Comparison of ENCODE assay signal across 19 cellular contexts in genomic region chr12:106144847-106145246, GRCh38. TPM values are rescaled to one million over a fixed set of nuclear protein-coding genes. Genes with fewer than 3 reads are reported as not detected.
DNase-seq lines count a peak whose midpoint lies in the region; TF ChIP-seq lines count a peak whose summit lies in the region.
"Had no signal": no experiment of that assay in that cellular context is flagged by ENCODE, and none has a peak within 500 bp of the region (broad histone marks: within the 10 kb centered on the region; RNA-seq: fewer than 3 reads in every experiment).

No MANE protein-coding gene starts in this region.

- peaks cover 10% of the 10 kb centered on the region for H3K27me3 Mint-ChIP-seq in type B pancreatic cell

- TF ChIP-seq CTCF in AG10803 (conservative IDR thresholded peaks at IDR 0.05; ENCODE audit: low read length) = no peak
- TF ChIP-seq CTCF in GM20000 (IDR thresholded peaks at IDR 0.05; ENCODE audit: extremely low read depth, missing control alignments) = no peak
- no peak for TF ChIP-seq CTCF in type B pancreatic cell (conservative IDR thresholded peaks at IDR 0.05)

- H3K36me3 Mint-ChIP-seq in type B pancreatic cell = peaks cover 5% of the 10 kb centered on the region

- no peak overlapping the region for H3K4me3 Mint-ChIP-seq in type B pancreatic cell
- H3K4me3 Mint-ChIP-seq: naive thymus-derived CD8-positive, alpha-beta T cell had no signal

- H3K4me1 Mint-ChIP-seq in type B pancreatic cell (ENCODE audit: unreplicated experiment) = peaks cover 36% of the 10 kb centered on the region

- no peak overlapping the region for H3K27ac Mint-ChIP-seq in type B pancreatic cell
- H3K27ac Mint-ChIP-seq: naive thymus-derived CD8-positive, alpha-beta T cell had no signal

- H3K9me3 Mint-ChIP-seq in type B pancreatic cell = no peaks in the 10 kb centered on the region

- H3K4me3 ChIP-seq in AG10803 (ENCODE audit: low read length) = no peak overlapping the region
- H3K4me3 ChIP-seq: BLaER1, breast epithelium, left lung, SK-N-MC, upper lobe of right lung had no signal

- DNase-seq in AG10803 (ENCODE audit: low read depth) (peak; percentile 36), GM20000 (ENCODE audit: low spot score) (peak; percentile 59), amniotic epithelial cell (ENCODE audit: low read depth) (peak; percentile 55), kidney tubule cell (ENCODE audit: low spot score) (peak; percentile 46), type B pancreatic cell (ENCODE audit: extremely low spot score, unreplicated experiment) (no peak), NCI-H146 (lab: John Stamatoyannopoulos, UW) (no peak), iPS-NIHi7 (ENCODE audit: extremely low spot score) (no peak)
- DNase-seq in activated CD8-positive, alpha-beta memory T cell treated with anti-CD3 and anti-CD28 coated beads, Interleukin-2, amount 50 U/mL, for 48 hours = no peak
- DNase-seq: activated naive CD4-positive, alpha-beta T cell; DMS79; left lung; naive thymus-derived CD8-positive, alpha-beta T cell; NCI-H2029 treated with DMSO at 0.1 percent for 48 hours; retina; upper lobe of right lung; WERI-Rb-1 had no signal

RNA-seq across cellular contexts. Expression of gene NUAK1, which starts 6.1 kb away (rescaled TPM):
- 6.5 and 8.1 TPM in 2 replicates for total RNA-seq in type B pancreatic cell (ENCODE audit: low replicate concordance)
- total RNA-seq: naive thymus-derived CD8-positive, alpha-beta T cell had no signal

Comparison
In these comparisons a context has a peak if more than half of its experiments do, and no peak if none do; other contexts are left out.
1. DNase-seq: peak in AG10803 (single experiment), GM20000 (single experiment), amniotic epithelial cell (single experiment) and kidney tubule cell (single experiment); none in type B pancreatic cell (single experiment), NCI-H146 (single experiment), iPS-NIHi7 (single experiment) and activated CD8-positive, alpha-beta memory T cell treated with anti-CD3 and anti-CD28 coated beads, Interleukin-2, amount 50 U/mL, for 48 hours (single experiment).